Comparison of ENCODE assay signal across 1 cellular context in the genomic region with DNA sequence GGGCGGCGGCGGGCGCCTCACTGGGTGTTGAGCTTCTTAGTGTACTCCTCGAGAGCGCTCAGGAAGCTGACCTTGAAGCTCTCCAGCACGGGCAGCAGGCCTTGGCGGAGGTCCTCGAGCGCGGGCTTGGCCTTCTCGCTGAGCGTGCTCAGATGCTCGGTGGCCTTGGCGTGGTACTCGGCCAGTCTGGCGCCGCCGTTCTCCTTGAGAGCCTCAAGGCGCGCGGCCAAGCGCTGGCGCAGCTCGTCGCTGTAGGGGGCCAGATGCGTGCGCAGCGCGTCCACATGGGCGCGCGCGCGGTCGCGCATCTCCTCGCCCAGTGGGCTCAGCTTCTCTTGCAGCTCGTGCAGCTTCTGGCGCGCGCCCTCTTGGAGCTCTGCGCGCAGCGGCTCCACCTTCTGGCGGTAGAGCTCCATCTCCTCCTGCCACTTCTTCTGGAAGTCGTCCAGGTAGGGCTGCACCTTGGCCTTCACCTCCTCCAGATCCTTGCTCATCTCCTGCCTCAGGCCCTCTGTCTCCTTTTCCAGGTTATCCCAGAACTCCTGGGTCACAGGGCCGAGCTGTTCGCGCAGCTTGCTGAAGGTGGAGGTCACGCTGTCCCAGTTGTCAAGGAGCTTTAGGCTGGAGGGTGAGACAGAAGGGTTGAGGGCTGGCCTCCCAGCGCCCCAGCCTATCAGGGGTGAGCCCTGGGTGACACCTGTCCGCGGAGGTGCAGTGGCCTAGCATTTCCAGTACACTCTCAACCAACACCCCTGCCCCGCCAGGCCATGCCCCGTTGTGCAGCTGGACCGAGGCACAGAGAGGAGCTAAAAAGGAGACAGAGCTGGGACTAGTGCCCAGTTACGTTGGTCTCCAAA.
TF ChIP-seq lines count a peak whose summit lies in the region.

No MANE protein-coding gene starts in this region.

TF ChIP-seq in HepG2, 621 proteins besides CTCF, POLR2A, EP300 and RAD21 (continued from another document and continues in another):
- TF ChIP-seq ONECUT2 (CRISPR knock-in tag; IDR thresholded peaks at IDR 0.05) (0 out of 2 replicates have a peak, but pooled peaks have one; percentile 28), ZNF350 (CRISPR knock-in tag; IDR thresholded peaks at IDR 0.05; ENCODE audit: borderline replicate concordance, low read depth) (0 out of 2 replicates have a peak, but pooled peaks have one; percentile 13), AGO2 (optimal IDR thresholded peaks at IDR 0.05; ENCODE audit: low read depth, low read length) (peak; percentile 97), ARHGAP35 (CRISPR knock-in tag; IDR thresholded peaks at IDR 0.05; ENCODE audit: borderline replicate concordance) (no peak), ZNF563 (CRISPR knock-in tag; IDR thresholded peaks at IDR 0.05) (peak; percentile 40; the same call in 1 of the 2 replicates), ZNF800 (CRISPR knock-in tag; IDR thresholded peaks at IDR 0.05) (peak; percentile 46), HOXA7 (CRISPR knock-in tag; IDR thresholded peaks at IDR 0.05) (no peak), ZNF7 (CRISPR knock-in tag; IDR thresholded peaks at IDR 0.05) (no peak), ZNF781 (CRISPR knock-in tag; IDR thresholded peaks at IDR 0.05; ENCODE audit: borderline replicate concordance, not compliant biosample characterization) (peak; percentile 35), ZNF253 (CRISPR knock-in tag; IDR thresholded peaks at IDR 0.05; ENCODE audit: borderline replicate concordance) (0 out of 2 replicates have a peak, but pooled peaks have one; percentile 67), RXRA (CRISPR knock-in tag; IDR thresholded peaks at IDR 0.05) (peak; percentile 43; the same call in 1 of the 2 replicates), KLF15 (CRISPR knock-in tag; IDR thresholded peaks at IDR 0.05; ENCODE audit: borderline replicate concordance) (peak; percentile 42; the same call in 1 of the 2 replicates), SP2 (CRISPR knock-in tag; IDR thresholded peaks at IDR 0.05) (peak; percentile 31; the same call in 1 of the 2 replicates), HOXA3 (CRISPR knock-in tag; IDR thresholded peaks at IDR 0.05) (peak; percentile 43; the same call in 1 of the 2 replicates), DZIP1 (CRISPR knock-in tag; IDR thresholded peaks at IDR 0.05) (0 out of 2 replicates have a peak, but pooled peaks have one; percentile 51), ZSCAN22 (CRISPR knock-in tag; IDR thresholded peaks at IDR 0.05) (no peak), ZNF451 (CRISPR knock-in tag; IDR thresholded peaks at IDR 0.05) (peak; percentile 37; the same call in 1 of the 2 replicates), RCOR2 (CRISPR knock-in tag; IDR thresholded peaks at IDR 0.05) (no peak), ZBTB38 (CRISPR knock-in tag; IDR thresholded peaks at IDR 0.05) (peak; percentile 42; the same call in 1 of the 2 replicates), ZNF598 (CRISPR knock-in tag; IDR thresholded peaks at IDR 0.05; ENCODE audit: borderline replicate concordance) (0 out of 2 replicates have a peak, but pooled peaks have one; percentile 67), ZNF276 (CRISPR knock-in tag; IDR thresholded peaks at IDR 0.05; ENCODE audit: low read depth) (no peak), MIXL1 (CRISPR knock-in tag; IDR thresholded peaks at IDR 0.05) (0 out of 2 replicates have a peak, but pooled peaks have one; percentile 40), ZNF740 (CRISPR knock-in tag; IDR thresholded peaks at IDR 0.05) (no peak), ZNF30 (CRISPR knock-in tag; IDR thresholded peaks at IDR 0.05) (no peak), ZHX2 (IDR thresholded peaks at IDR 0.05; ENCODE audit: low read depth) (no peak), ZHX2 (CRISPR knock-in tag; IDR thresholded peaks at IDR 0.05; ENCODE audit: borderline replicate concordance) (no peak)
- TF ChIP-seq, protein P1, sequence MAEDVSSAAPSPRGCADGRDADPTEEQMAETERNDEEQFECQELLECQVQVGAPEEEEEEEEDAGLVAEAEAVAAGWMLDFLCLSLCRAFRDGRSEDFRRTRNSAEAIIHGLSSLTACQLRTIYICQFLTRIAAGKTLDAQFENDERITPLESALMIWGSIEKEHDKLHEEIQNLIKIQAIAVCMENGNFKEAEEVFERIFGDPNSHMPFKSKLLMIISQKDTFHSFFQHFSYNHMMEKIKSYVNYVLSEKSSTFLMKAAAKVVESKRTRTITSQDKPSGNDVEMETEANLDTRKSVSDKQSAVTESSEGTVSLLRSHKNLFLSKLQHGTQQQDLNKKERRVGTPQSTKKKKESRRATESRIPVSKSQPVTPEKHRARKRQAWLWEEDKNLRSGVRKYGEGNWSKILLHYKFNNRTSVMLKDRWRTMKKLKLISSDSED (CRISPR knock-in tag; IDR thresholded peaks at IDR 0.05), result no peak
- TF ChIP-seq, protein P2, sequence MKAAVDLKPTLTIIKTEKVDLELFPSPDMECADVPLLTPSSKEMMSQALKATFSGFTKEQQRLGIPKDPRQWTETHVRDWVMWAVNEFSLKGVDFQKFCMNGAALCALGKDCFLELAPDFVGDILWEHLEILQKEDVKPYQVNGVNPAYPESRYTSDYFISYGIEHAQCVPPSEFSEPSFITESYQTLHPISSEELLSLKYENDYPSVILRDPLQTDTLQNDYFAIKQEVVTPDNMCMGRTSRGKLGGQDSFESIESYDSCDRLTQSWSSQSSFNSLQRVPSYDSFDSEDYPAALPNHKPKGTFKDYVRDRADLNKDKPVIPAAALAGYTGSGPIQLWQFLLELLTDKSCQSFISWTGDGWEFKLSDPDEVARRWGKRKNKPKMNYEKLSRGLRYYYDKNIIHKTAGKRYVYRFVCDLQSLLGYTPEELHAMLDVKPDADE (CRISPR knock-in tag; IDR thresholded peaks at IDR 0.05), result peak; percentile 73; the same call in 1 of the 2 replicates
- TF ChIP-seq, protein P3, sequence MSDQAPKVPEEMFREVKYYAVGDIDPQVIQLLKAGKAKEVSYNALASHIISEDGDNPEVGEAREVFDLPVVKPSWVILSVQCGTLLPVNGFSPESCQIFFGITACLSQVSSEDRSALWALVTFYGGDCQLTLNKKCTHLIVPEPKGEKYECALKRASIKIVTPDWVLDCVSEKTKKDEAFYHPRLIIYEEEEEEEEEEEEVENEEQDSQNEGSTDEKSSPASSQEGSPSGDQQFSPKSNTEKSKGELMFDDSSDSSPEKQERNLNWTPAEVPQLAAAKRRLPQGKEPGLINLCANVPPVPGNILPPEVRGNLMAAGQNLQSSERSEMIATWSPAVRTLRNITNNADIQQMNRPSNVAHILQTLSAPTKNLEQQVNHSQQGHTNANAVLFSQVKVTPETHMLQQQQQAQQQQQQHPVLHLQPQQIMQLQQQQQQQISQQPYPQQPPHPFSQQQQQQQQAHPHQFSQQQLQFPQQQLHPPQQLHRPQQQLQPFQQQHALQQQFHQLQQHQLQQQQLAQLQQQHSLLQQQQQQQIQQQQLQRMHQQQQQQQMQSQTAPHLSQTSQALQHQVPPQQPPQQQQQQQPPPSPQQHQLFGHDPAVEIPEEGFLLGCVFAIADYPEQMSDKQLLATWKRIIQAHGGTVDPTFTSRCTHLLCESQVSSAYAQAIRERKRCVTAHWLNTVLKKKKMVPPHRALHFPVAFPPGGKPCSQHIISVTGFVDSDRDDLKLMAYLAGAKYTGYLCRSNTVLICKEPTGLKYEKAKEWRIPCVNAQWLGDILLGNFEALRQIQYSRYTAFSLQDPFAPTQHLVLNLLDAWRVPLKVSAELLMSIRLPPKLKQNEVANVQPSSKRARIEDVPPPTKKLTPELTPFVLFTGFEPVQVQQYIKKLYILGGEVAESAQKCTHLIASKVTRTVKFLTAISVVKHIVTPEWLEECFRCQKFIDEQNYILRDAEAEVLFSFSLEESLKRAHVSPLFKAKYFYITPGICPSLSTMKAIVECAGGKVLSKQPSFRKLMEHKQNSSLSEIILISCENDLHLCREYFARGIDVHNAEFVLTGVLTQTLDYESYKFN (CRISPR knock-in tag; conservative IDR thresholded peaks at IDR 0.05), result 0 out of 2 replicates have a peak, but pooled peaks have one; percentile 40
- TF ChIP-seq, protein P4, sequence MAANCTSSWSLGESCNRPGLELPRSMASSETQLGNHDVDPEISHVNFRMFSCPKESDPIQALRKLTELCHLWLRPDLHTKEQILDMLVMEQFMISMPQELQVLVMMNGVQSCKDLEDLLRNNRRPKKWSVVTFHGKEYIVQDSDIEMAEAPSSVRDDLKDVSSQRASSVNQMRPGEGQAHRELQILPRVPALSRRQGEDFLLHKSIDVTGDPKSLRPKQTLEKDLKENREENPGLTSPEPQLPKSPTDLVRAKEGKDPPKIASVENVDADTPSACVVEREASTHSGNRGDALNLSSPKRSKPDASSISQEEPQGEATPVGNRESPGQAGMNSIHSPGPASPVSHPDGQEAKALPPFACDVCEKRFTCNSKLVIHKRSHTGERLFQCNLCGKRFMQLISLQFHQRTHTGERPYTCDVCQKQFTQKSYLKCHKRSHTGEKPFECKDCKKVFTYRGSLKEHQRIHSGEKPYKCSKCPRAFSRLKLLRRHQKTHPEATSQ (CRISPR knock-in tag; IDR thresholded peaks at IDR 0.05; ENCODE audit: borderline replicate concordance), result 0 out of 2 replicates have a peak, but pooled peaks have one; percentile 24
